14 cellular contexts compared by ENCODE assay signal in the genomic region with DNA sequence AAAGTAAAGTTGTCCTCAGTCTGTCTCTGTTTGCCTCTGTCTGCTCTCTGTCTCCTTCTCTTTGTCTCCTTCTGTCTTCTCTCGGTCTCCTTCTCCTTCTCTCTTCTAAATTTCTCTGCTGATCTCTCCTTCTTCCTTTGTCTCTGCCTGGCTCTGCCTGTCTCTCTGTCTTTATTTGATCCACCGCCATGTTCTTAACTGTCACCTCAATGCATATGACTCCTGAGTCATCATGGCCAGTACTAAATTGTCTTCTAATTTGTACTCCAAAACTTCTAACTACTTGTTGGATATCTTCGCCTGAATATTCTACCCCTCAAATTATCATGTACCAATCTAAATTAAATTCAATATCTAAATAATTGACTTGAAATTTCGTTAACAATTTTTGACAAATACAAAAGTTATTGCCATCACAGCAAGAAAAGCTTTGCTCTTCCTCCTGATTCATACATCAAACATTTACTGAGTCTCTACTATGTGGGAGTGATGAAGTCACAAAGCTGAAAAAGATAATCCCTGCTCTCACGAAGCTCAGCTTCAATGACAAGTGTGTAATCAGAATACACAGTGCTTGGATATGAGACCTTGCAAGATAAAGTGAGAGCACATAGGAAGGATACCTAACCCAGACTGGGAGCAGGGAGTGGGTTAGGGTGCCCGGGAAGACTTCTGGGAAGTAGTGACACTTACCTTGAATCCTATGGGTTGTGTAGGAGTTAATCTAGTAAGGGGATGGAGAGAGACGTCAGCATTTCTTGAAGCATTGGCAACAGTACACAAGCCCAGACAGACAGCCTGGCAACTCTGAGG.
A peak's percentile ranks its signal among the peaks of the same experiment; 100 is the strongest.
DNase-seq lines count a peak whose midpoint lies in the region; ATAC-seq and TF ChIP-seq lines count a peak whose summit lies in the region.
"Had no signal": no experiment of that assay in that cellular context is flagged by ENCODE, and none has a peak within 500 bp of the region (broad histone marks: within the 10 kb centered on the region; RNA-seq: fewer than 3 reads in every experiment).

No MANE protein-coding gene starts in this region.

- H3K4me1 ChIP-seq in breast epithelium: peaks cover 0 to 15% of the 10 kb centered on the region in 2 donors
- peaks cover 0 to 16% of the 10 kb centered on the region in 2 donors for H3K4me1 ChIP-seq in ascending aorta

- H3K36me3 ChIP-seq in breast epithelium: no peaks in the 10 kb centered on the region
- H3K36me3 ChIP-seq in ascending aorta: no peaks in the 10 kb centered on the region

- H3K9me3 Mint-ChIP-seq in naive thymus-derived CD8-positive, alpha-beta T cell: no peaks in the 10 kb centered on the region
- H3K9me3 Mint-ChIP-seq: H9, memory B cell had no signal

- no peaks in the 10 kb centered on the region for H3K27me3 Mint-ChIP-seq in naive thymus-derived CD8-positive, alpha-beta T cell
- H3K27me3 Mint-ChIP-seq: memory B cell, progenitor cell of endocrine pancreas had no signal

- DNase-seq in AG20443 (ENCODE audit: low spot score): peak; percentile 60
- DNase-seq in HT1080 (ENCODE audit: low read depth): peak; percentile 63
- DNase-seq in breast epithelium (ENCODE audit: low spot score in 2 of 2): no peak
- DNase-seq in myocyte (ENCODE audit: low read depth): peak; percentile 74
- no peak for DNase-seq in naive thymus-derived CD8-positive, alpha-beta T cell
- no peak for DNase-seq in ascending aorta (ENCODE audit: low spot score in 2 of 2)
- DNase-seq in RPMI8226: no peak
- no peak for DNase-seq in NCI-H1092 treated with DMSO at 0.1 percent for 48 hours (lab: John Stamatoyannopoulos, UW)
- DNase-seq: amygdala; effector CD8-positive, alpha-beta T cell; H9; NCI-H1694 had no signal

- no peaks in the 10 kb centered on the region for H3K9me3 ChIP-seq in breast epithelium
- no peaks in the 10 kb centered on the region for H3K9me3 ChIP-seq in ascending aorta

- no peak for TF ChIP-seq POLR2A in breast epithelium (IDR thresholded peaks at IDR 0.05)

- H3K27ac Mint-ChIP-seq in naive thymus-derived CD8-positive, alpha-beta T cell: no peak overlapping the region
- H3K27ac Mint-ChIP-seq: H9, memory B cell, progenitor cell of endocrine pancreas had no signal

- intact Hi-C loops in breast epithelium (cut with DNase I; ENCODE audit: low total_unique reads) (no loop called here), ascending aorta (cut with DNase I) (no loop called here)

- peaks cover 14 to 50% (median 42%) of the 10 kb centered on the region in 4 donors for H3K4me1 Mint-ChIP-seq in naive thymus-derived CD8-positive, alpha-beta T cell

- no peaks in the 10 kb centered on the region for H3K27me3 ChIP-seq in breast epithelium
- H3K27me3 ChIP-seq in ascending aorta: no peaks in the 10 kb centered on the region

- H3K4me3 ChIP-seq in breast epithelium (no peak overlapping the region), ascending aorta (no peak overlapping the region)

- no peak overlapping the region for H3K4me3 Mint-ChIP-seq in naive thymus-derived CD8-positive, alpha-beta T cell
- H3K4me3 Mint-ChIP-seq: H9, memory B cell had no signal

- no peak for ATAC-seq in naive thymus-derived CD8-positive, alpha-beta T cell

- H3K27ac ChIP-seq in breast epithelium (peak overlapping the region; percentile 51 to 80), ascending aorta (no peak overlapping the region)

- POLR2A ChIA-PET in naive thymus-derived CD8-positive, alpha-beta T cell (lab: Charles Lee): interaction anchor here (1.1 kb wide), 1 partner anchor 9 kb away, joined by 4 read pairs; no protein-coding TSS in a partner anchor

- TF ChIP-seq CTCF in breast epithelium (IDR thresholded peaks at IDR 0.05): no peak
- no peak for TF ChIP-seq CTCF in ascending aorta (IDR thresholded peaks at IDR 0.05)

- peaks cover 0 to 28% (median 16%) of the 10 kb centered on the region in 3 donors for H3K36me3 Mint-ChIP-seq in naive thymus-derived CD8-positive, alpha-beta T cell

Comparison
In these comparisons a context has a peak if more than half of its experiments do, and no peak if none do; other contexts are left out.
1. DNase-seq: peak in AG20443 (single experiment), HT1080 (single experiment) and myocyte (single experiment); none in breast epithelium (0 of 2), naive thymus-derived CD8-positive, alpha-beta T cell (0 of 10), ascending aorta (0 of 2), RPMI8226 (single experiment) and NCI-H1092 treated with DMSO at 0.1 percent for 48 hours (single experiment).
2. H3K27ac ChIP-seq: peak in breast epithelium (2 of 2); none in ascending aorta (0 of 2).